ENCODE assay signal across 14 cellular contexts in the genomic region with DNA sequence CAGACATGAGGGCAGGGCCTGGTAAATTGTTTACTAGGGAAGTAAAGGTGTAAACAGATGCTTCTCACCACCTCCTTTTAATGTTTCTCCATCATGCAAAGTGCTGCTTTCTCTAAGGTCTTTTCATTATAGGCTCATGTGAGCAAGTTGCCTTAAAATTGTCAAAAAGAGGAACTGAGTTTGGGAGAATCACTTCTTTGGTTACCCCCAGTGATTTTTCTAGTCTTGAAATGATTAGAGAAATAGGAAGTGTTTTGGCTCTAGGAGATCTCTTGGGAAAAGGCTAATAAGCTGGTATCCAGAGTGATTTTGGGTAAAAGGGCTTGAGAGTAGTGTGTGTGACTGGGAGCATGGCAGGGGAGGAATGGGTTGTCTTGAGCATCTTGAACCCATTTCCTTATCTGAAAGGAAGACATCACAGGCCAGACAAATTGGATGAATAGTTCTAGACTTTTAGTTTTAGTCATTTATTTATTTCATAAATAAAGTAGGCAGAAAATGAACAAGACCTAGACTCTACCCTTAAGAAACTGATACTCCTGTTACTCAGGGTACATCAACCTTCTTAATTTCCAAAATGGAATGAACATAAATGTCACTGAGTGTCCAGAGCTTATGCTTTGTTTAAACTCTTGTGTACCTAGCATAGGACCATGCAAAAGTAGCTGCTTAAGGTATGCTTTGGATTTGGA. TPM values are rescaled to one million over a fixed set of nuclear protein-coding genes. Genes with fewer than 3 reads are reported as not detected.
DNase-seq lines count a peak whose midpoint lies in the region; ATAC-seq and TF ChIP-seq lines count a peak whose summit lies in the region.
"Had no signal": no experiment of that assay in that cellular context is flagged by ENCODE, and none has a peak within 500 bp of the region (broad histone marks: within the 10 kb centered on the region; RNA-seq: fewer than 3 reads in every experiment).

No MANE protein-coding gene starts in this region.

- no peaks in the 10 kb centered on the region for H3K4me1 ChIP-seq in foreskin keratinocyte

- DNase-seq in NOMO-1 treated with DMSO at 0.1 percent for 48 hours (lab: John Stamatoyannopoulos, UW; ENCODE audit: unreplicated experiment): peak; percentile 83
- no peak for DNase-seq in activated T-cell treated with anti-CD3 and anti-CD28 coated beads, Interleukin-2, amount 50 U/mL, for 48 hours
- no peak for DNase-seq in foreskin keratinocyte
- DNase-seq in T1000 (lab: John Stamatoyannopoulos, UW): no peak
- DNase-seq in C1 segment of cervical spinal cord (lab: John Stamatoyannopoulos, UW): no peak
- DNase-seq: activated effector memory CD4-positive, alpha-beta T cell treated with Interleukin-2 at 50 U/mL for 16 hours; kidney glomerular epithelial cell; NCI-H1048; NK-92 treated with Interleukin-12 subunit alpha and Interleukin-12 subunit beta, amount 100 ng/mL, for 24 hours; stimulated activated naive CD8-positive, alpha-beta T cell treated with anti-CD3 and anti-CD28 coated beads, Interleukin-15, amount 100 ng/mL, for 72 hours had no signal

- peak; percentile 76 for ATAC-seq in GM18499 (IDR thresholded peaks at IDR 0.05; ENCODE audit: insufficient read depth, unreplicated experiment)
- ATAC-seq in GM19467 (IDR thresholded peaks at IDR 0.05; ENCODE audit: unreplicated experiment): peak; percentile 65
- ATAC-seq in HG02938 (IDR thresholded peaks at IDR 0.05; ENCODE audit: unreplicated experiment): peak; percentile 82
- no peak for ATAC-seq in foreskin keratinocyte
- ATAC-seq: stimulated activated naive CD8-positive, alpha-beta T cell treated with anti-CD3 and anti-CD28 coated beads, Interleukin-15, amount 100 ng/mL, for 72 hours had no signal

- no peak overlapping the region for H3K27ac ChIP-seq in foreskin keratinocyte

- TF ChIP-seq CTCF in foreskin keratinocyte (conservative IDR thresholded peaks at IDR 0.05): no peak

- H3K27me3 ChIP-seq in foreskin keratinocyte: no peaks in the 10 kb centered on the region

RNA-seq across cellular contexts. Expression of a gene that starts 14.2 kb away (rescaled TPM):
- total RNA-seq in foreskin keratinocyte: 0.11 TPM in 1 of 2 replicates, not detected in the other
- polyA plus RNA-seq in foreskin keratinocyte: not detected in 2 replicates

RNA-seq across cellular contexts. Expression of a gene that starts 29.7 kb away (rescaled TPM):
- not detected in 2 replicates for total RNA-seq in foreskin keratinocyte
- polyA plus RNA-seq in foreskin keratinocyte: not detected in 2 replicates
- polyA plus RNA-seq: BJ had no signal
